In genomic region chr20:15619816-15620215, GRCh38 we compare ENCODE assay signal across 15 cellular contexts.
DNase-seq lines count a peak whose midpoint lies in the region; ATAC-seq, FAIRE-seq and TF ChIP-seq lines count a peak whose summit lies in the region.
"Had no signal": no experiment of that assay in that cellular context is flagged by ENCODE, and none has a peak within 500 bp of the region (broad histone marks: within the 10 kb centered on the region; RNA-seq: fewer than 3 reads in every experiment).

No MANE protein-coding gene starts in this region.

- H2AK5ac ChIP-seq in neuronal stem cell (ENCODE audit: low read depth, low read length), result no peak overlapping the region

- H3K36me3 ChIP-seq in MG63 (no peaks in the 10 kb centered on the region), GM12878 (ENCODE audit: control insufficient read depth in 2 of 2, insufficient read depth in 2 of 2, low read length in 1 of 2) (no peaks in the 10 kb centered on the region), neuronal stem cell (replicated peaks in 1 of 2; ENCODE audit: control insufficient read depth in 2 of 2, insufficient read depth in 2 of 2, low read length in 2 of 2) (no peaks in the 10 kb centered on the region)
- H3K36me3 ChIP-seq: BLaER1 had no signal

- no peaks in the 10 kb centered on the region for H4K20me1 ChIP-seq in GM12878 (ENCODE audit: control insufficient read depth, insufficient read depth)
- H4K20me1 ChIP-seq: BLaER1 had no signal

- BruUV-seq in GM12878 (replicated peaks; lab: Mats Ljungman, UMichigan), result no TSS peak

- H3K79me2 ChIP-seq in GM12878 (ENCODE audit: control insufficient read depth, insufficient read depth, low read length), result no peaks in the 10 kb centered on the region

- RAD21 ChIA-PET in GM12878 (lab: Charles Lee; ENCODE audit: unreplicated experiment), result no interaction called here

- H3K4me2 ChIP-seq in GM12878 (ENCODE audit: control insufficient read depth, insufficient read depth) (no peak overlapping the region), neuronal stem cell (ENCODE audit: insufficient read depth, low read length, poor library complexity, severe bottlenecking) (no peak overlapping the region)
- H3K4me2 ChIP-seq: BLaER1, GM23338 had no signal

- no peaks in the 10 kb centered on the region for H3K9me3 ChIP-seq in MG63
- H3K9me3 ChIP-seq in GM12878 (replicated peaks; ENCODE audit: control insufficient read depth, insufficient read depth, low read length), result no peaks in the 10 kb centered on the region
- peaks cover 0 to 5% of the 10 kb centered on the region in 2 donors for H3K9me3 ChIP-seq in neuronal stem cell (replicated peaks in 1 of 2; ENCODE audit: control insufficient read depth in 2 of 2, insufficient read depth in 1 of 2, low read depth in 1 of 2, low read length in 2 of 2)
- no peaks in the 10 kb centered on the region for H3K9me3 ChIP-seq in right cardiac atrium (ENCODE audit: control insufficient read depth, low read length)
- H3K9me3 ChIP-seq: BLaER1, Caco-2 had no signal

- H3K4ac ChIP-seq in neuronal stem cell (ENCODE audit: low read length), result no peak overlapping the region

- no peaks in the 10 kb centered on the region for H3K79me1 ChIP-seq in neuronal stem cell (ENCODE audit: low read depth, low read length)

- H3K27me3 ChIP-seq in MG63, result no peaks in the 10 kb centered on the region
- H3K27me3 ChIP-seq in GM12878 (replicated peaks in 1 of 2; ENCODE audit: control insufficient read depth in 2 of 2, insufficient read depth in 2 of 2, low read length in 1 of 2), result no peaks in the 10 kb centered on the region
- no peaks in the 10 kb centered on the region for H3K27me3 ChIP-seq in neuronal stem cell (ENCODE audit: control insufficient read depth in 3 of 3, insufficient read depth in 3 of 3, low read depth in 1 of 3, low read length in 3 of 3)
- H3K27me3 ChIP-seq in right cardiac atrium (ENCODE audit: control insufficient read depth, insufficient read depth), result no peaks in the 10 kb centered on the region
- H3K27me3 ChIP-seq in foreskin keratinocyte, result no peaks in the 10 kb centered on the region
- H3K27me3 ChIP-seq: BLaER1 had no signal

- intact Hi-C loops in GM12878 (cut with micrococcal nuclease; ENCODE audit: unreplicated experiment) (no loop called here), right cardiac atrium (cut with DNase I) (no loop called here)

- no peak overlapping the region for H2BK15ac ChIP-seq in neuronal stem cell (ENCODE audit: low read length)

- CTCF ChIA-PET in GM12878 (lab: Yijun Ruan, JAX), result no interaction called here

- no peak overlapping the region for H4K91ac ChIP-seq in neuronal stem cell (ENCODE audit: low read depth, low read length, poor library complexity)

- H2BK5ac ChIP-seq in neuronal stem cell (ENCODE audit: low read length), result no peak overlapping the region

- TF ChIP-seq POLR2A in GM12878 (IDR thresholded peaks at IDR 0.05; ENCODE audit: low read depth, low read length), result no peak

- DNase-seq in EL (peak; percentile 50), MG63 (peak; percentile 0), GM12878 (ENCODE audit: low read depth, low spot score) (no peak), neuronal stem cell (ENCODE audit: low spot score) (no peak), substantia nigra (lab: John Stamatoyannopoulos, UW) (no peak), right cardiac atrium (no peak), foreskin keratinocyte (no peak)
- DNase-seq: 8988T; AML-193; Caco-2; CD8-positive, alpha-beta memory T cell; DND-41; H9 had no signal

- H2AFZ ChIP-seq in GM12878 (ENCODE audit: control insufficient read depth, low read depth, low read length) (no peak overlapping the region), neuronal stem cell (ENCODE audit: low read length) (peak overlapping the region; percentile 38)
- H2AFZ ChIP-seq: GM23338 had no signal

- no peak overlapping the region for H3K14ac ChIP-seq in neuronal stem cell (ENCODE audit: low read length)

- SMC1A ChIA-PET in GM12878 (lab: Charles Lee; ENCODE audit: uncharacterized antibody, unreplicated experiment), result no interaction called here

- H3K9ac ChIP-seq in GM12878 (ENCODE audit: control insufficient read depth, insufficient read depth, low read length) (no peak overlapping the region), neuronal stem cell (ENCODE audit: low read depth, low read length, poor library complexity) (no peak overlapping the region)
- H3K9ac ChIP-seq: BLaER1 had no signal

- TF ChIP-seq CTCF in GM12878 (IDR thresholded peaks at IDR 0.05 in 2 of 3, conservative IDR thresholded peaks at IDR 0.05 in 1 of 3; ENCODE audit: control insufficient read depth in 2 of 3, extremely low read depth in 1 of 3, insufficient read depth in 1 of 3, low read depth in 3 of 3, low read length in 3 of 3), result no peak
- no peak for TF ChIP-seq CTCF in foreskin keratinocyte (conservative IDR thresholded peaks at IDR 0.05)

- TF ChIP-seq EP300 in GM12878 (IDR thresholded peaks at IDR 0.05; ENCODE audit: borderline replicate concordance in 1 of 2, control insufficient read depth in 1 of 2, low read depth in 2 of 2, low read length in 2 of 2), result no peak

- no peak overlapping the region for H2BK120ac ChIP-seq in neuronal stem cell (ENCODE audit: low read depth, low read length)

- WGBS in GM12878 (ENCODE audit: insufficient coverage, insufficient replicate concordance, low lambda C conversion rate, missing lambda C conversion rate), result 32% methylated on average over 6 of the region's 6 CpGs
- WGBS in neuronal stem cell (ENCODE audit: extremely low coverage in 2 of 2, insufficient read length in 2 of 2, insufficient replicate concordance in 1 of 2), 2 donors, result no CpG with 5 or more reads among the region's 6 CpGs
- WGBS in right cardiac atrium, result 78% methylated on average over 6 of the region's 6 CpGs

- no peak overlapping the region for H2BK12ac ChIP-seq in neuronal stem cell (ENCODE audit: low read length)

- H3K4me3 ChIP-seq in MG63 (no peak overlapping the region), GM12878 (no peak overlapping the region), neuronal stem cell (ENCODE audit: low read length in 2 of 2) (no peak overlapping the region), right cardiac atrium (ENCODE audit: low read length) (no peak overlapping the region)
- H3K4me3 ChIP-seq: BLaER1, GM23338 had no signal

- H3K27ac ChIP-seq in GM12878 (ENCODE audit: control insufficient read depth, insufficient read depth) (no peak overlapping the region), neuronal stem cell (replicated peaks; ENCODE audit: low read length) (no peak overlapping the region), substantia nigra (ENCODE audit: low read depth, low read length, poor library complexity, severe bottlenecking) (no peak overlapping the region), right cardiac atrium (ENCODE audit: low read length) (no peak overlapping the region), foreskin keratinocyte (no peak overlapping the region)
- H3K27ac ChIP-seq: BLaER1 had no signal

- FAIRE-seq in GM12878 (lab: Jason Lieb, UNC), result peak; percentile 7

- POLR2A ChIA-PET in GM12878 (lab: Charles Lee), result no interaction called here

- no peak for TF ChIP-seq RAD21 in GM12878 (IDR thresholded peaks at IDR 0.05; ENCODE audit: insufficient read depth, low read depth, low read length)

- no peak overlapping the region for H4K8ac ChIP-seq in neuronal stem cell (ENCODE audit: low read depth, low read length)

- H3K23ac ChIP-seq in neuronal stem cell (ENCODE audit: low read depth, low read length, poor library complexity), result no peak overlapping the region

- H3K4me1 ChIP-seq in GM12878 (ENCODE audit: control insufficient read depth, insufficient read depth, low read length) (no peaks in the 10 kb centered on the region), neuronal stem cell (ENCODE audit: control insufficient read depth in 2 of 2, insufficient read depth in 1 of 2, low read depth in 1 of 2, low read length in 2 of 2) (no peaks in the 10 kb centered on the region), right cardiac atrium (ENCODE audit: control insufficient read depth, insufficient read depth, low read length) (no peaks in the 10 kb centered on the region), foreskin keratinocyte (no peaks in the 10 kb centered on the region)
- H3K4me1 ChIP-seq: BLaER1 had no signal

- H3K18ac ChIP-seq in neuronal stem cell (ENCODE audit: low read length), result no peak overlapping the region

- in situ Hi-C loops in GM12878 (cut with MboI), result no loop called here

- no peak for ATAC-seq in GM12878
- ATAC-seq in right cardiac atrium, result no peak
- no peak for ATAC-seq in foreskin keratinocyte
- ATAC-seq: GM23338 had no signal

TF ChIP-seq in GM12878, 131 proteins besides CTCF, POLR2A, EP300 and RAD21:
- TF ChIP-seq SUZ12 (IDR thresholded peaks at IDR 0.05; ENCODE audit: unreplicated experiment) (no peak), MAX (IDR thresholded peaks at IDR 0.05; ENCODE audit: low read depth, low read length) (no peak), WRNIP1 (IDR thresholded peaks at IDR 0.05; ENCODE audit: borderline replicate concordance, low read depth, low read length) (no peak), BCL3 (IDR thresholded peaks at IDR 0.05; ENCODE audit: borderline replicate concordance, insufficient read depth, low read depth, low read length, poor library complexity, severe bottlenecking) (no peak), ZNF274 (IDR thresholded peaks at IDR 0.05; ENCODE audit: insufficient read depth, insufficient read length) (no peak), RELA (IDR thresholded peaks at IDR 0.05; ENCODE audit: borderline replicate concordance, partially characterized antibody) (no peak), MEF2A (IDR thresholded peaks at IDR 0.05; ENCODE audit: insufficient read depth, low read depth, low read length) (no peak), NR2C2 (IDR thresholded peaks at IDR 0.05; ENCODE audit: borderline replicate concordance, control insufficient read depth, insufficient read length, low read depth) (no peak), RCOR1 (conservative IDR thresholded peaks at IDR 0.05; ENCODE audit: low read depth, low read length) (no peak)

Comparison
In these comparisons a context has a peak if more than half of its experiments do, and no peak if none do; other contexts are left out.
1. DNase-seq: peak in EL (single experiment) and MG63 (single experiment); none in GM12878 (single experiment), neuronal stem cell (single experiment), substantia nigra (0 of 49), right cardiac atrium (0 of 3) and foreskin keratinocyte (0 of 2).